ENCODE assay signal across 11 cellular contexts in the genomic region with DNA sequence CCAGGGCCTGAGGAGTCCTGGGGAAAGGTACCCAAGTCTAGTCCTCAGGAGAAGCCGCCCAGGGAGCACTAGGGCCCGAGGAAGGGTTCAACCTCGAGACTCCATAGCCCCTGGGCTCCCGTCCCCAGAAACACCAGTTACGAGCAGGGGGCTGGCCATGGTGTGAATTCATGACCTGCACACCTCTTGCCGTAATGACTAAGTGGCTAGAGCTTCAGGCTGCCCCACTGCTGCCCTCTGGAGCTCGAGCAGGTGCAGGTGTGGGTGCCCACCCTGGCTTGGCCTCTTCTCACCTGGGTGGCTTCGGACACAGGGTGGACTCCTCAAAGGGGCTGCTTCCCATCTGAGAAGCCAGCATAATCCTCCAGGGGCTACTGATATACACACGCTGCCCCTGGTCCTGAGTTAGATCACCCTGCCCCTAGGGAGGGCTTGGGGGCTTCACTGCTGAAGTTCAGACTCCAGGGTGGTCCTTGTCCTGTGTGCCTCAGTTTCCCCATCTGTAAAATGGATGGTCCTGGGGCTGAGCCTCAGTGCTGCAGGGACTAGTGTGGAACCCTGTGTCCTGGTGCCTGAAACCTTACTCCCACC. TPM values are rescaled to one million over a fixed set of nuclear protein-coding genes. Genes with fewer than 3 reads are reported as not detected.
A peak's percentile ranks its signal among the peaks of the same experiment; 100 is the strongest.
DNase-seq lines count a peak whose midpoint lies in the region; ATAC-seq and TF ChIP-seq lines count a peak whose summit lies in the region.
"Had no signal": no experiment of that assay in that cellular context is flagged by ENCODE, and none has a peak within 500 bp of the region (broad histone marks: within the 10 kb centered on the region; RNA-seq: fewer than 3 reads in every experiment).

No MANE protein-coding gene starts in this region.

- WGBS in GM23248 (ENCODE audit: low coverage in 1 of 2, low lambda C conversion rate in 2 of 2, missing lambda C conversion rate in 2 of 2), 2 experiments = 68 to 72% methylated on average over 9 of the region's 9 CpGs

- in situ Hi-C loops in GM23248 (cut with MboI) = no loop called here

- ATAC-seq in GM18505 (IDR thresholded peaks at IDR 0.05; ENCODE audit: unreplicated experiment) = no peak
- no peak for ATAC-seq in HG03432 (IDR thresholded peaks at IDR 0.05; ENCODE audit: unreplicated experiment)

- H4K20me1 ChIP-seq in GM23248 (ENCODE audit: insufficient read depth) = no peaks in the 10 kb centered on the region

- TF ChIP-seq CTCF in ascending aorta (IDR thresholded peaks at IDR 0.05) = peak in 1 of 3 experiments; percentile 8

- H3F3A ChIP-seq in GM23248 (ENCODE audit: insufficient read depth) = peaks cover 22% of the 10 kb centered on the region

- H3K4me2 ChIP-seq in GM23248 (ENCODE audit: unreplicated experiment) (peak overlapping the region; percentile 39), skeletal muscle satellite cell (ENCODE audit: low read length) (peak overlapping the region; percentile 69)

- DNase-seq in GM23248 = no peak
- DNase-seq in ascending aorta (ENCODE audit: low spot score in 2 of 2) = no peak
- DNase-seq in iPS-NIHi11 (ENCODE audit: low spot score) = peak; percentile 16
- DNase-seq in amygdala (lab: John Stamatoyannopoulos, UW) = no peak
- no peak for DNase-seq in NOMO-1 (lab: John Stamatoyannopoulos, UW; ENCODE audit: unreplicated experiment in 2 of 2)
- DNase-seq: activated CD4-positive, alpha-beta T cell treated with anti-CD3 and anti-CD28 coated beads for 48 hours; DND-41; stimulated activated naive CD4-positive, alpha-beta T cell treated with Interleukin-2 at 50 U/mL for 16 hours had no signal

- H3K27ac ChIP-seq in GM23248 (peak overlapping the region; percentile 94), ascending aorta (peak overlapping the region; percentile 97)

- no peak for TF ChIP-seq POLR2A in GM18505 (IDR thresholded peaks at IDR 0.05; ENCODE audit: borderline replicate concordance, extremely low read depth, insufficient read depth, insufficient read length)

- H3K27me3 ChIP-seq in GM23248 (replicated peaks; ENCODE audit: insufficient read depth) = no peaks in the 10 kb centered on the region
- H3K27me3 ChIP-seq in ascending aorta = no peaks in the 10 kb centered on the region
- H3K27me3 ChIP-seq in skeletal muscle satellite cell (ENCODE audit: control insufficient read depth, insufficient read depth, low read length) = no peaks in the 10 kb centered on the region

- intact Hi-C loops in ascending aorta (cut with DNase I) = loop anchor here (2.0 to 5.0 kb wide), 3 partner anchors 23 to 825 kb away; partner anchors contain the start of genes KANK2 and ZNF763

- H3K4me3 ChIP-seq in GM23248 (0 out of 2 replicates have a peak overlapping the region, but pooled peaks have one; percentile 13), ascending aorta (no peak overlapping the region), skeletal muscle satellite cell (ENCODE audit: low read length) (peak overlapping the region; percentile 32)

- H3K4me1 ChIP-seq in GM23248 (ENCODE audit: insufficient read depth) (peaks cover 34% of the 10 kb centered on the region), ascending aorta (peaks cover 40 to 55% of the 10 kb centered on the region in 2 donors), skeletal muscle satellite cell (ENCODE audit: control insufficient read depth, insufficient read depth, low read length) (peaks cover 71% of the 10 kb centered on the region)

- H3K9ac ChIP-seq in GM23248 (peak overlapping the region; percentile 85; the same call in 1 of the 2 replicates), skeletal muscle satellite cell (ENCODE audit: low read depth, low read length) (peak overlapping the region; percentile 72)

- H3K9me3 ChIP-seq in GM23248 (ENCODE audit: low read depth) = no peaks in the 10 kb centered on the region
- no peaks in the 10 kb centered on the region for H3K9me3 ChIP-seq in ascending aorta
- no peaks in the 10 kb centered on the region for H3K9me3 ChIP-seq in skeletal muscle satellite cell (replicated peaks; ENCODE audit: low read length)

- no peaks in the 10 kb centered on the region for H3K9me2 ChIP-seq in GM23248 (ENCODE audit: insufficient read depth)

- H2AFZ ChIP-seq in GM23248 = no peak overlapping the region

- H3K79me2 ChIP-seq in GM23248 (ENCODE audit: insufficient read depth) = no peaks in the 10 kb centered on the region

- H3K36me3 ChIP-seq in GM23248 (ENCODE audit: low read depth) = no peaks in the 10 kb centered on the region
- H3K36me3 ChIP-seq in ascending aorta = no peaks in the 10 kb centered on the region
- H3K36me3 ChIP-seq in skeletal muscle satellite cell (ENCODE audit: insufficient read depth, low read length) = peaks cover 13% of the 10 kb centered on the region

RNA-seq across cellular contexts. Expression of gene SPC24, which starts 13.6 kb away (rescaled TPM):
- 9.5 and 19.8 TPM in 2 replicates for total RNA-seq in GM23248 (2014; rRNA removed; shearing (Covaris generic))
- 14.8 and 16.2 TPM in 2 replicates for polyA plus RNA-seq in GM23248 (2016; fragmentation: Nextera tagmentation; extraction: Ambion mirVana)
- total RNA-seq in ascending aorta = 1.1 TPM
- 45.7 and 54.5 TPM in 2 replicates for total RNA-seq in skeletal muscle satellite cell (2012; rRNA removed)

RNA-seq across cellular contexts. Expression of gene LDLR, which starts 52.8 kb away (rescaled TPM):
- 13.8 and 29.6 TPM in 2 replicates for total RNA-seq in GM23248 (2014; rRNA removed; shearing (Covaris generic))
- polyA plus RNA-seq in GM23248 (2016; fragmentation: Nextera tagmentation; extraction: Ambion mirVana) = 13.8 and 14.6 TPM in 2 replicates
- total RNA-seq in ascending aorta = 37.4 TPM
- total RNA-seq in skeletal muscle satellite cell (2012; rRNA removed) = 85.8 and 177 TPM in 2 replicates

RNA-seq across cellular contexts. Expression of gene KANK2, which starts 55.3 kb away (rescaled TPM):
- 215 and 278 TPM in 2 replicates for total RNA-seq in GM23248 (2014; rRNA removed; shearing (Covaris generic))
- polyA plus RNA-seq in GM23248 (2016; fragmentation: Nextera tagmentation; extraction: Ambion mirVana) = 76.3 and 77.1 TPM in 2 replicates
- 572 TPM for total RNA-seq in ascending aorta
- total RNA-seq in skeletal muscle satellite cell (2012; rRNA removed) = 266 and 301 TPM in 2 replicates

Comparison
In these comparisons a context has a peak if more than half of its experiments do, and no peak if none do; other contexts are left out.
1. H3K4me3 ChIP-seq: peak in GM23248 (single experiment) and skeletal muscle satellite cell (single experiment); none in ascending aorta (0 of 2).